In the genomic region with DNA sequence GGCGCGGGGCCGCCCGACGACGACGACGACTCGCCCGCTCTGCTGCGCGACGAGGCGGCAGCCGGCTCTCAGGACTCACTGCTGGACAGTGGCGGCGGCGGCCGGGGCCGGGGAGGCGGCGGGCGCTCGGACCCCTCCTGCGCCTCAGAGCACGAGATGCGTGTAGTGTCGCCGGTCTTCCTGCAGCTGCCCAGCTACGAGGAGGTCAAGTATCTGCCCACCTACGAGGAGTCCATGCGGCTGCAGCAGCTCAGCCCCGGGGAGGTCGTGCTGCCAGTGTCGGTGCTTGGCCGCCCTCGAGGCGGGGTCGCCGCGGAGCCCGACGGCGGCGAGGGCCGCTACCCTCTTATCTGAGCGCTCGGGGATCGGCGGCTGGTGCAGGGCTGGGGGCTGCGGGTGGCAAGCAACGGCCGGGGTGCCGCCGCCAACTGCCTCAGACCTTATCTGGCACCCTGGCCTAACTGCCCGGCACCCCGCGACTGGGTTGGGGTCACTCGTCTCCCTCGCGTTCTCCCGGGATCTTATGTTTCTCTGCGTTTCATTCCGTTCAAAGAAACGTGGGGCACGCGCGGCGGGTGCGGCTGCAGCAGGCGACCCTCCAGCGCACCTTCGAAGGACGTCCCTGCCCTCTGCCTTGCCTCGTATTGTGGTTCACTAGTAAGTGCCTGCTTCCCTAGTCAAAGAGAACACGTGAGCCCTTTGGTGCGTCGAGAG, we compare ENCODE assay signal across 8 cellular contexts. TPM values are rescaled to one million over a fixed set of nuclear protein-coding genes. Genes with fewer than 3 reads are reported as not detected.
DNase-seq lines count a peak whose midpoint lies in the region; ATAC-seq and TF ChIP-seq lines count a peak whose summit lies in the region.

No MANE protein-coding gene starts in this region.

- no peaks in the 10 kb centered on the region for H4K20me1 ChIP-seq in KMS-11 (ENCODE audit: insufficient read depth)

- H3K4me1 ChIP-seq in KMS-11 (ENCODE audit: low read depth, poor library complexity, severe bottlenecking) (no peaks in the 10 kb centered on the region), right cardiac atrium (ENCODE audit: control insufficient read depth, insufficient read depth, low read length) (peaks cover 2% of the 10 kb centered on the region)

- H2AFZ ChIP-seq in KMS-11 (ENCODE audit: low read depth), result peak overlapping the region; percentile 84

- H3K27ac ChIP-seq in KMS-11, result no peak overlapping the region
- no peak overlapping the region for H3K27ac ChIP-seq in right cardiac atrium (ENCODE audit: low read length)

- WGBS in right cardiac atrium, result under 1% methylated on average over 78 of the region's 78 CpGs

- peak; percentile 40 for DNase-seq in GM10248 (ENCODE audit: extremely low spot score)
- peak; percentile 26 to 28 for DNase-seq in activated T-cell treated with anti-CD3 and anti-CD28 coated beads, Interleukin-2, amount 50 U/mL, for 48 hours
- DNase-seq in right cardiac atrium, result peak in 2 of 3 donors; percentile 20 to 62
- DNase-seq in skeletal muscle cell (ENCODE audit: low read depth), result no peak
- no peak for DNase-seq in epidermal melanocyte (ENCODE audit: insufficient read length, low spot score)
- no peak for DNase-seq in NCI-H446 (lab: John Stamatoyannopoulos, UW)

- H3K9ac ChIP-seq in KMS-11, result peak overlapping the region; percentile 52; the same call in 1 of the 2 replicates

- TF ChIP-seq CTCF in GM10248 (IDR thresholded peaks at IDR 0.05; ENCODE audit: control extremely low read depth, extremely low read depth, low read depth, missing control alignments) (no peak), KMS-11 (conservative IDR thresholded peaks at IDR 0.05; ENCODE audit: low read depth, low read length) (no peak)

- CTCF ChIA-PET in GM10248 (lab: Yijun Ruan, JAX), result interaction anchor here (0.7 to 1.9 kb wide), 8 partner anchors 12 to 194 kb away, joined by 3 to 4 read pairs (median 3); no protein-coding TSS in a partner anchor

- no peaks in the 10 kb centered on the region for H3K36me3 ChIP-seq in KMS-11 (ENCODE audit: insufficient read depth)

- peak; percentile 27 for ATAC-seq in GM21447 (IDR thresholded peaks at IDR 0.05; ENCODE audit: unreplicated experiment)
- ATAC-seq in right cardiac atrium, result peak; percentile 22 to 57

- POLR2A ChIA-PET in GM10248 (lab: Yijun Ruan, JAX), result no interaction called here

- no peaks in the 10 kb centered on the region for H3K79me2 ChIP-seq in KMS-11 (ENCODE audit: insufficient read depth, low read depth)

- H3K4me3 ChIP-seq in KMS-11 (IDR thresholded peaks at IDR 0.05; ENCODE audit: insufficient read depth, low read depth, low read length) (peak overlapping the region; percentile 60), right cardiac atrium (ENCODE audit: low read length) (peak overlapping the region; percentile 54), skeletal muscle cell (ENCODE audit: low read depth, low read length) (peak overlapping the region; percentile 49)

- H3K27me3 ChIP-seq in KMS-11 (ENCODE audit: insufficient read depth, low read depth) (no peaks in the 10 kb centered on the region), right cardiac atrium (ENCODE audit: control insufficient read depth, insufficient read depth) (no peaks in the 10 kb centered on the region)

- intact Hi-C loops in right cardiac atrium (cut with DNase I), result no loop called here

- H3K4me2 ChIP-seq in KMS-11, result peak overlapping the region; percentile 56

- no peaks in the 10 kb centered on the region for H3K9me3 ChIP-seq in right cardiac atrium (ENCODE audit: control insufficient read depth, low read length)

RNA-seq across cellular contexts. Expression of a gene that starts 1.0 kb away (rescaled TPM):
- total RNA-seq in right cardiac atrium, result under 1 TPM; 0.20 to 0.76 (median 0.56) TPM
- polyA plus RNA-seq in right cardiac atrium, result 0.16 TPM

Comparison
In these comparisons a context has a peak if more than half of its experiments do, and no peak if none do; other contexts are left out.
1. DNase-seq: peak in GM10248 (single experiment), activated T-cell treated with anti-CD3 and anti-CD28 coated beads, Interleukin-2, amount 50 U/mL, for 48 hours (2 of 2) and right cardiac atrium (2 of 3); none in skeletal muscle cell (single experiment), epidermal melanocyte (single experiment) and NCI-H446 (0 of 2).
2. Peak in every context shown above with its lines, with median percentiles within 50 percentile points of each other: H3K4me3 ChIP-seq.